ENCODE assay signal across 1 cellular context in the genomic region with DNA sequence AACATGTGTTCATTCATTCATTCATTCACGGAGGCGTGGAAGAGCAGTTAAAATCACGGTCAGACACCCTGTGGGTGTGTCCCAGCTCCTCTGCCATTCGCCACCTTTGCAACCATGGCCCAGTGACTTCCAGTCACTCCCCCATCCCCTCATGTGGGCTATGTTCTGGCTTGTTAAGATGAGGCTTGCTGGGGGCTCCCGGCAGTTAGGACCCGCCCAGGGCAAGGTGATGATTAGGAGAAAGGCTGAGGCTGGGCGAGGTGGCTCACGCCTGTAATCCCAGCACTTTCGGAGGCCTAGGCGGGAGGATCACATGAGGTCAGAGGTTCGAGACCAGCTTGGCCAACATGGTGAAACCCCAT.
TF ChIP-seq lines count a peak whose summit lies in the region.

No MANE protein-coding gene starts in this region.

TF ChIP-seq in HepG2, 621 proteins besides CTCF, POLR2A, EP300 and RAD21:
- TF ChIP-seq ZNF296 (CRISPR knock-in tag; conservative IDR thresholded peaks at IDR 0.05) = no peak
- no peak for TF ChIP-seq FOXC1 (CRISPR knock-in tag; IDR thresholded peaks at IDR 0.05; ENCODE audit: borderline replicate concordance)
- no peak for TF ChIP-seq SIX4 (CRISPR knock-in tag; IDR thresholded peaks at IDR 0.05)
- no peak for TF ChIP-seq ZNF589 (CRISPR knock-in tag; conservative IDR thresholded peaks at IDR 0.05)
- TF ChIP-seq, protein P1, sequence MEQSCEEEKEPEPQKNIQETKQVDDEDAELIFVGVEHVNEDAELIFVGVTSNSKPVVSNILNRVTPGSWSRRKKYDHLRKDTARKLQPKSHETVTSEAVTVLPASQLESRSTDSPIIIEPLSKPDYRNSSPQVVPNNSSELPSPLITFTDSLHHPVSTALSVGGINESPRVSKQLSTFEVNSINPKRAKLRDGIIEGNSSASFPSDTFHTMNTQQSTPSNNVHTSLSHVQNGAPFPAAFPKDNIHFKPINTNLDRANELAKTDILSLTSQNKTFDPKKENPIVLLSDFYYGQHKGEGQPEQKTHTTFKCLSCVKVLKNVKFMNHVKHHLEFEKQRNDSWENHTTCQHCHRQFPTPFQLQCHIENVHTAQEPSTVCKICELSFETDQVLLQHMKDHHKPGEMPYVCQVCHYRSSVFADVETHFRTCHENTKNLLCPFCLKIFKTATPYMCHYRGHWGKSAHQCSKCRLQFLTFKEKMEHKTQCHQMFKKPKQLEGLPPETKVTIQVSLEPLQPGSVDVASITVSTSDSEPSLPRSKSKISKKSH (CRISPR knock-in tag; IDR thresholded peaks at IDR 0.05; ENCODE audit: borderline replicate concordance) = no peak
- TF ChIP-seq GATAD1 (CRISPR knock-in tag; IDR thresholded peaks at IDR 0.05) = no peak
- TF ChIP-seq, protein P2, sequence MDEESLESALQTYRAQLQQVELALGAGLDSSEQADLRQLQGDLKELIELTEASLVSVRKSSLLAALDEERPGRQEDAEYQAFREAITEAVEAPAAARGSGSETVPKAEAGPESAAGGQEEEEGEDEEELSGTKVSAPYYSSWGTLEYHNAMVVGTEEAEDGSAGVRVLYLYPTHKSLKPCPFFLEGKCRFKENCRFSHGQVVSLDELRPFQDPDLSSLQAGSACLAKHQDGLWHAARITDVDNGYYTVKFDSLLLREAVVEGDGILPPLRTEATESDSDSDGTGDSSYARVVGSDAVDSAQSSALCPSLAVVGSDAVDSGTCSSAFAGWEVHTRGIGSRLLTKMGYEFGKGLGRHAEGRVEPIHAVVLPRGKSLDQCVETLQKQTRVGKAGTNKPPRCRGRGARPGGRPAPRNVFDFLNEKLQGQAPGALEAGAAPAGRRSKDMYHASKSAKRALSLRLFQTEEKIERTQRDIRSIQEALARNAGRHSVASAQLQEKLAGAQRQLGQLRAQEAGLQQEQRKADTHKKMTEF (CRISPR knock-in tag; IDR thresholded peaks at IDR 0.05) = no peak
